ENCODE assay signal across 11 cellular contexts in genomic region chr1:173871091-173871490, GRCh38. TPM values are rescaled to one million over a fixed set of nuclear protein-coding genes. Genes with fewer than 3 reads are reported as not detected.
A peak's percentile ranks its signal among the peaks of the same experiment; 100 is the strongest.
DNase-seq lines count a peak whose midpoint lies in the region; ATAC-seq and TF ChIP-seq lines count a peak whose summit lies in the region.
"Had no signal": no experiment of that assay in that cellular context is flagged by ENCODE, and none has a peak within 500 bp of the region (broad histone marks: within the 10 kb centered on the region; RNA-seq: fewer than 3 reads in every experiment).

No MANE protein-coding gene starts in this region.

- ATAC-seq in DND-41 (ENCODE audit: insufficient read depth, low read depth), result no peak
- no peak for ATAC-seq in left ventricle myocardium superior
- no peak for ATAC-seq in mucosa of descending colon
- ATAC-seq in HG02642 (IDR thresholded peaks at IDR 0.05; ENCODE audit: poor library complexity, unreplicated experiment), result no peak
- ATAC-seq: esophagus mucosa had no signal

- H3K9ac ChIP-seq in DND-41 (ENCODE audit: low read depth, low read length), result no peak overlapping the region

- H3K36me3 ChIP-seq in DND-41 (ENCODE audit: insufficient read depth, low read length) (peaks cover 45% of the 10 kb centered on the region), OCI-LY7 (ENCODE audit: insufficient read depth, low read length) (peaks cover 59% of the 10 kb centered on the region), mucosa of descending colon (ENCODE audit: low read depth) (no peaks in the 10 kb centered on the region)
- H3K36me3 ChIP-seq: prostate gland had no signal

- no peaks in the 10 kb centered on the region for H3K27me3 ChIP-seq in DND-41 (ENCODE audit: insufficient read depth, low read length, poor library complexity)

- H3K27ac ChIP-seq in DND-41 (ENCODE audit: low read length) (no peak overlapping the region), OCI-LY7 (ENCODE audit: low read depth, low read length, poor library complexity, severe bottlenecking) (peak overlapping the region; percentile 91)
- H3K27ac ChIP-seq: prostate gland had no signal

- H3K4me2 ChIP-seq in DND-41 (ENCODE audit: insufficient read depth, low read length) (peak overlapping the region; percentile 19; the same call in 1 of the 2 replicates), OCI-LY7 (ENCODE audit: low read length) (peak overlapping the region; percentile 96)

- H2AFZ ChIP-seq in DND-41 (ENCODE audit: low read depth, low read length), result no peak overlapping the region
- H2AFZ ChIP-seq in OCI-LY7 (ENCODE audit: low read length), result peak overlapping the region; percentile 62; the same call in 1 of the 2 replicates

- TF ChIP-seq CTCF in DND-41 (IDR thresholded peaks at IDR 0.05; ENCODE audit: borderline replicate concordance, extremely low read depth, low read length, poor library complexity, severe bottlenecking), result no peak
- TF ChIP-seq CTCF in OCI-LY7 (conservative IDR thresholded peaks at IDR 0.05; ENCODE audit: low read length), result no peak
- no peak for TF ChIP-seq CTCF in mucosa of descending colon (IDR thresholded peaks at IDR 0.05)

- peaks cover 23% of the 10 kb centered on the region for H3K79me2 ChIP-seq in DND-41 (ENCODE audit: insufficient read depth, low read length)
- H3K79me2 ChIP-seq in OCI-LY7 (ENCODE audit: insufficient read depth, low read depth, low read length), result peaks cover 48% of the 10 kb centered on the region

- H3K4me3 ChIP-seq in DND-41 (ENCODE audit: low read depth in 1 of 2, low read length in 2 of 2) (no peak overlapping the region), OCI-LY7 (ENCODE audit: low read depth, low read length, poor library complexity, severe bottlenecking) (peak overlapping the region; percentile 98), mucosa of descending colon (no peak overlapping the region)
- H3K4me3 ChIP-seq: prostate gland had no signal

- no peak for DNase-seq in DND-41
- DNase-seq in OCI-LY7 (ENCODE audit: low spot score), result no peak
- DNase-seq in medulla oblongata (ENCODE audit: extremely low spot score), result peak; percentile 9
- DNase-seq in left ventricle myocardium superior, result no peak
- no peak for DNase-seq in mucosa of descending colon
- DNase-seq: Caco-2; stimulated activated CD4-positive, alpha-beta T cell treated with anti-CD3 and anti-CD28 coated beads, Interleukin-1b, Interleukin-23, amount 100 ng/mL, for 48 hours had no signal

- CTCF ChIA-PET in OCI-LY7 (lab: Charles Lee; ENCODE audit: unreplicated experiment), result no interaction called here

- intact Hi-C loops in OCI-LY7 (cut with micrococcal nuclease; ENCODE audit: unreplicated experiment) (no loop called here), left ventricle myocardium superior (cut with micrococcal nuclease) (no loop called here), mucosa of descending colon (cut with DNase I, micrococcal nuclease) (no loop called here)

- H3K9me3 ChIP-seq in DND-41 (ENCODE audit: insufficient read depth, low read length, severe bottlenecking), result no peaks in the 10 kb centered on the region
- no peaks in the 10 kb centered on the region for H3K9me3 ChIP-seq in OCI-LY7 (ENCODE audit: low read length)
- H3K9me3 ChIP-seq in mucosa of descending colon, result no peaks in the 10 kb centered on the region
- H3K9me3 ChIP-seq: Caco-2, prostate gland had no signal

- H3K9me2 ChIP-seq in OCI-LY7 (ENCODE audit: insufficient read depth, low read length), result no peaks in the 10 kb centered on the region

- no TSS peak for BruUV-seq in OCI-LY7 (replicated peaks; lab: Mats Ljungman, UMichigan)

- H4K20me1 ChIP-seq in DND-41 (ENCODE audit: insufficient read depth, low read length) (peaks cover 8% of the 10 kb centered on the region; the same call in 1 of the 2 replicates), OCI-LY7 (ENCODE audit: insufficient read depth, low read length) (peaks cover 9% of the 10 kb centered on the region)

- peaks cover 49% of the 10 kb centered on the region for H3K4me1 ChIP-seq in DND-41 (ENCODE audit: insufficient read depth, low read length)
- peaks cover 28% of the 10 kb centered on the region for H3K4me1 ChIP-seq in OCI-LY7 (ENCODE audit: insufficient read depth, low read length, poor library complexity, severe bottlenecking)
- peaks cover 6% of the 10 kb centered on the region for H3K4me1 ChIP-seq in mucosa of descending colon (ENCODE audit: low read depth)

- POLR2A ChIA-PET in OCI-LY7 (lab: Charles Lee), result interaction anchor here (0.6 to 2.5 kb wide), 3 partner anchors 14 to 290 kb away, joined by 3 to 6 read pairs (median 4); no protein-coding TSS in a partner anchor

RNA-seq across cellular contexts. Expression of gene ZBTB37, which starts 2.9 kb away (rescaled TPM):
- 10.9 TPM in 2 replicates for total RNA-seq in OCI-LY7 (2014; rRNA removed; shearing (Covaris generic))
- total RNA-seq in OCI-LY7 (2022) (23.7 and 23.9 TPM in 2 replicates), left ventricle myocardium superior (7.9 TPM), mucosa of descending colon (10 to 100 TPM in 2 of 3 donors, 1 to 10 TPM in 1; 9.3 to 13.2 (median 12.0) TPM)

RNA-seq across cellular contexts. Expression of gene GAS5, which starts 3.3 kb away (rescaled TPM):
- total RNA-seq in OCI-LY7 (2014; rRNA removed; shearing (Covaris generic)), result 899 and 1,026 TPM in 2 replicates
- total RNA-seq in OCI-LY7 (2022) (901 and 987 TPM in 2 replicates), left ventricle myocardium superior (48.8 TPM), mucosa of descending colon (100 to 1,000 TPM; 207 to 252 (median 224) TPM)

RNA-seq across cellular contexts. Expression of gene SERPINC1, which starts 46.0 kb away (rescaled TPM):
- not detected in 2 replicates for total RNA-seq in OCI-LY7 (2014; rRNA removed; shearing (Covaris generic))
- total RNA-seq in OCI-LY7 (2022), result not detected in 2 replicates
- total RNA-seq in left ventricle myocardium superior, result 0.25 TPM
- total RNA-seq in mucosa of descending colon, result not detected
- total RNA-seq: mesenteric fat pad, prostate gland had no signal

RNA-seq across cellular contexts. Expression of gene CENPL, which starts 46.4 kb away (rescaled TPM):
- 25.4 and 47.0 TPM in 2 replicates for total RNA-seq in OCI-LY7 (2014; rRNA removed; shearing (Covaris generic))
- total RNA-seq in OCI-LY7 (2022), result 36.1 and 39.3 TPM in 2 replicates
- total RNA-seq in left ventricle myocardium superior, result 3.2 TPM
- total RNA-seq in mucosa of descending colon, result 1 to 10 TPM; 6.5 to 8.3 (median 6.7) TPM

RNA-seq across cellular contexts. Expression of gene DARS2, which starts 46.6 kb away (rescaled TPM):
- total RNA-seq in OCI-LY7 (2014; rRNA removed; shearing (Covaris generic)), result 42.4 and 45.6 TPM in 2 replicates
- total RNA-seq in OCI-LY7 (2022) (70.8 and 74.8 TPM in 2 replicates), left ventricle myocardium superior (12.4 TPM), mucosa of descending colon (10 to 100 TPM; 15.2 to 29.4 (median 21.6) TPM)
